Comparison of ENCODE assay signal across 17 cellular contexts in genomic region chr9:126028746-126029145, GRCh38.
DNase-seq lines count a peak whose midpoint lies in the region; ATAC-seq and TF ChIP-seq lines count a peak whose summit lies in the region.
"Had no signal": no experiment of that assay in that cellular context is flagged by ENCODE, and none has a peak within 500 bp of the region (broad histone marks: within the 10 kb centered on the region; RNA-seq: fewer than 3 reads in every experiment).

No MANE protein-coding gene starts in this region.

- no peaks in the 10 kb centered on the region for H3K4me1 Mint-ChIP-seq in chondrocyte (ENCODE audit: low read depth)

- TF ChIP-seq CTCF in NB4 (IDR thresholded peaks at IDR 0.05; ENCODE audit: low read depth, low read length) (no peak), chondrocyte (IDR thresholded peaks at IDR 0.05) (no peak)

- H3K9me2 ChIP-seq in Karpas-422 (replicated peaks; ENCODE audit: insufficient read depth, low read length) = no peaks in the 10 kb centered on the region

- no peaks in the 10 kb centered on the region for H3K36me3 Mint-ChIP-seq in chondrocyte (ENCODE audit: low read depth)
- H3K36me3 Mint-ChIP-seq: CD4-positive, alpha-beta memory T cell had no signal

- DNase-seq in cardiac septum (ENCODE audit: low spot score) = peak; percentile 58
- no peak for DNase-seq in right cardiac atrium
- peak; percentile 11 for DNase-seq in NB4 (ENCODE audit: low read depth)
- DNase-seq in chondrocyte (ENCODE audit: low spot score) = peak; percentile 47
- DNase-seq in aorta = peak; percentile 26 to 38
- DNase-seq in Karpas-422 = no peak
- DNase-seq in NCI-H1436 (lab: John Stamatoyannopoulos, UW) = no peak
- DNase-seq: C1 segment of cervical spinal cord; Calu3; CD4-positive, alpha-beta memory T cell; COR-L47; DMS53; DMS79 treated with DMSO at 0.1 percent for 48 hours; GF-D8; GM23248; H7; HCEC 1CT had no signal

- ATAC-seq in right cardiac atrium = no peak
- no peak for ATAC-seq in aorta (ENCODE audit: low FRiP score)

- H3K27ac ChIP-seq in right cardiac atrium (ENCODE audit: low read length) (no peak overlapping the region), aorta (ENCODE audit: low read depth in 1 of 2, low read length in 2 of 2) (no peak overlapping the region), Karpas-422 (ENCODE audit: low read length) (no peak overlapping the region)
- H3K27ac ChIP-seq: GM23248 had no signal

- H4K20me1 ChIP-seq in Karpas-422 (ENCODE audit: insufficient read depth, low read depth, low read length) = no peaks in the 10 kb centered on the region

- H3K4me1 ChIP-seq in right cardiac atrium (ENCODE audit: control insufficient read depth, insufficient read depth, low read length) = no peaks in the 10 kb centered on the region
- no peaks in the 10 kb centered on the region for H3K4me1 ChIP-seq in aorta (ENCODE audit: control insufficient read depth in 1 of 2, insufficient read depth in 2 of 2, low read length in 2 of 2)
- H3K4me1 ChIP-seq in Karpas-422 (ENCODE audit: low read length) = no peaks in the 10 kb centered on the region

- H3K27ac Mint-ChIP-seq in chondrocyte (ENCODE audit: unreplicated experiment) = no peak overlapping the region
- H3K27ac Mint-ChIP-seq: CD4-positive, alpha-beta memory T cell had no signal

- no peak overlapping the region for H3K9ac ChIP-seq in Karpas-422 (ENCODE audit: low read length)
- H3K9ac ChIP-seq: GM23248 had no signal

- H2AFZ ChIP-seq in Karpas-422 (ENCODE audit: low read length) = no peak overlapping the region
- H2AFZ ChIP-seq: GM23248 had no signal

- no peak overlapping the region for H3K4me2 ChIP-seq in Karpas-422 (ENCODE audit: low read depth, low read length, poor library complexity, severe bottlenecking)

- intact Hi-C loops in cardiac septum (cut with DNase I) (no loop called here), right cardiac atrium (cut with DNase I) (no loop called here), aorta (cut with DNase I) (no loop called here)

- H3K9me3 ChIP-seq in right cardiac atrium (ENCODE audit: control insufficient read depth, low read length) (no peaks in the 10 kb centered on the region), aorta (ENCODE audit: control insufficient read depth, low read length) (no peaks in the 10 kb centered on the region), Karpas-422 (ENCODE audit: low read length) (no peaks in the 10 kb centered on the region)

- H3K4me3 ChIP-seq in right cardiac atrium (ENCODE audit: low read length) = no peak overlapping the region
- H3K4me3 ChIP-seq in NB4 (ENCODE audit: low read depth, low read length) = no peak overlapping the region
- no peak overlapping the region for H3K4me3 ChIP-seq in aorta (ENCODE audit: low read length in 2 of 2)
- no peak overlapping the region for H3K4me3 ChIP-seq in Karpas-422 (ENCODE audit: low read length)
- H3K4me3 ChIP-seq: GM23248 had no signal

- H3K27me3 ChIP-seq in right cardiac atrium (ENCODE audit: control insufficient read depth, insufficient read depth) (no peaks in the 10 kb centered on the region), aorta (ENCODE audit: control insufficient read depth in 1 of 2, insufficient read depth in 2 of 2, low read length in 1 of 2) (no peaks in the 10 kb centered on the region), Karpas-422 (ENCODE audit: low read length) (no peaks in the 10 kb centered on the region)

- WGBS in right cardiac atrium = 90% methylated on average over 10 of the region's 10 CpGs
- 90 to 92% methylated on average over 10 of the region's 10 CpGs for WGBS in aorta, 2 donors

- H3K4me3 Mint-ChIP-seq in chondrocyte (ENCODE audit: unreplicated experiment) = no peak overlapping the region

- TF ChIP-seq POLR2A in NB4 (IDR thresholded peaks at IDR 0.05; ENCODE audit: extremely low read depth, insufficient read length) = no peak

- no peaks in the 10 kb centered on the region for H3K36me3 ChIP-seq in aorta (ENCODE audit: control insufficient read depth in 1 of 2, insufficient read depth in 2 of 2, low read length in 1 of 2)
- H3K36me3 ChIP-seq in Karpas-422 (ENCODE audit: insufficient read depth, low read length) = no peaks in the 10 kb centered on the region

- H3K9me3 Mint-ChIP-seq in chondrocyte (ENCODE audit: low read depth) = no peaks in the 10 kb centered on the region

- no peaks in the 10 kb centered on the region for H3K79me2 ChIP-seq in Karpas-422 (ENCODE audit: low read length)

- peaks cover 22% of the 10 kb centered on the region for H3K27me3 Mint-ChIP-seq in chondrocyte (ENCODE audit: low read depth)

Comparison
In these comparisons a context has a peak if more than half of its experiments do, and no peak if none do; other contexts are left out.
1. DNase-seq: peak in cardiac septum (single experiment), NB4 (single experiment), chondrocyte (single experiment) and aorta (2 of 2); none in right cardiac atrium (0 of 3), Karpas-422 (single experiment) and NCI-H1436 (single experiment).